1 cellular context compared by ENCODE assay signal in genomic region chr1:203518139-203518538, GRCh38.
TF ChIP-seq lines count a peak whose summit lies in the region.

No MANE protein-coding gene starts in this region.

TF ChIP-seq in WTC11, 78 proteins besides CTCF, POLR2A, EP300 and RAD21:
- TF ChIP-seq ZNF121 (CRISPR knock-in tag; IDR thresholded peaks at IDR 0.05) = peak; percentile 95
